ENCODE assay signal across 9 cellular contexts in genomic region chr6:52263709-52264320, GRCh38. TPM values are rescaled to one million over a fixed set of nuclear protein-coding genes. Genes with fewer than 3 reads are reported as not detected.
DNase-seq lines count a peak whose midpoint lies in the region; ATAC-seq and TF ChIP-seq lines count a peak whose summit lies in the region.
"Had no signal": no experiment of that assay in that cellular context is flagged by ENCODE, and none has a peak within 500 bp of the region (broad histone marks: within the 10 kb centered on the region; RNA-seq: fewer than 3 reads in every experiment).

No MANE protein-coding gene starts in this region.

- H3K9me3 ChIP-seq in CD4-positive, alpha-beta T cell (ENCODE audit: control insufficient read depth, low read length), result no peaks in the 10 kb centered on the region
- H3K9me3 ChIP-seq in PC-9 (ENCODE audit: insufficient read depth, low read depth) (no peaks in the 10 kb centered on the region), ovary (no peaks in the 10 kb centered on the region), tibial nerve (no peaks in the 10 kb centered on the region)

- POLR2A ChIA-PET in CD4-positive, alpha-beta T cell (lab: Charles Lee), result interaction anchor here (1.2 kb wide), 1 partner anchor 12 kb away, joined by 4 read pairs; no protein-coding TSS in a partner anchor
- POLR2A ChIA-PET in PC-9 (lab: Charles Lee; ENCODE audit: unreplicated experiment), result no interaction called here

- H3K27me3 ChIP-seq in CD4-positive, alpha-beta T cell (ENCODE audit: control insufficient read depth, insufficient read depth, low read length), result no peaks in the 10 kb centered on the region
- H3K27me3 ChIP-seq in PC-9 (ENCODE audit: insufficient read depth, low read depth) (no peaks in the 10 kb centered on the region), ovary (no peaks in the 10 kb centered on the region), tibial nerve (no peaks in the 10 kb centered on the region)

- peaks cover 26% of the 10 kb centered on the region for H3F3A ChIP-seq in PC-9 (ENCODE audit: insufficient read depth, low read depth)

- H3K36me3 Mint-ChIP-seq in CD4-positive, alpha-beta T cell (ENCODE audit: low read depth), result peaks cover 73% of the 10 kb centered on the region

- intact Hi-C loops in CD4-positive, alpha-beta T cell (cut with DNase I, micrococcal nuclease), result loop anchor here (1.0 to 5.0 kb wide), 6 partner anchors 99 to 407 kb away; no protein-coding TSS in a partner anchor
- intact Hi-C loops in PC-9 (cut with micrococcal nuclease; ENCODE audit: unreplicated experiment), result loop anchor here (2.0 kb wide), 1 partner anchor 101 kb away; no protein-coding TSS in a partner anchor
- intact Hi-C loops in ovary (cut with DNase I), result no loop called here

- TF ChIP-seq EP300 in ovary (IDR thresholded peaks at IDR 0.05), result no peak
- no peak for TF ChIP-seq EP300 in tibial nerve (IDR thresholded peaks at IDR 0.05)

- CTCF ChIA-PET in CD4-positive, alpha-beta T cell (lab: Charles Lee), result interaction anchor here (0.5 to 1.5 kb wide), 7 partner anchors 16 to 742 kb away, joined by 3 to 4 read pairs (median 3); no protein-coding TSS in a partner anchor
- CTCF ChIA-PET in PC-9 (lab: Charles Lee), result interaction anchor here (1.6 to 1.7 kb wide), 2 partner anchors 19 to 22 kb away, joined by 3 read pairs; no protein-coding TSS in a partner anchor

- no peaks in the 10 kb centered on the region for H4K20me1 ChIP-seq in PC-9 (ENCODE audit: insufficient read depth)

- ATAC-seq in CD4-positive, alpha-beta T cell (ENCODE audit: poor library complexity), result peak; percentile 89
- peak; percentile 61 for ATAC-seq in HG03469 (IDR thresholded peaks at IDR 0.05; ENCODE audit: unreplicated experiment)

- peak; percentile 45 to 71 (median 57) for DNase-seq in CD4-positive, alpha-beta T cell
- DNase-seq in GM19238 (ENCODE audit: insufficient read length, low spot score) (peak; percentile 30), PC-9 (peak; percentile 50 to 56), fibroblast of pulmonary artery (ENCODE audit: low read depth) (peak; percentile 72), ovary (peak; percentile 41 to 71 (median 68)), tibial nerve (ENCODE audit: low spot score in 2 of 2) (peak; percentile 35 to 54)
- peak; percentile 76 to 83 for DNase-seq in activated T-cell treated with anti-CD3 and anti-CD28 coated beads, Interleukin-2, amount 50 U/mL, for 48 hours

- H3K4me1 ChIP-seq in PC-9 (replicated peaks; ENCODE audit: insufficient read depth) (no peaks in the 10 kb centered on the region), ovary (ENCODE audit: insufficient read depth) (no peaks in the 10 kb centered on the region), tibial nerve (no peaks in the 10 kb centered on the region)

- TF ChIP-seq CTCF in CD4-positive, alpha-beta T cell (IDR thresholded peaks at IDR 0.05), result peak; percentile 98
- peak; percentile 91 for TF ChIP-seq CTCF in PC-9 (conservative IDR thresholded peaks at IDR 0.05)
- peak; percentile 100 for TF ChIP-seq CTCF in fibroblast of pulmonary artery (IDR thresholded peaks at IDR 0.05; ENCODE audit: low read length, missing control alignments)
- peak; percentile 51 to 78 (median 69) for TF ChIP-seq CTCF in ovary (IDR thresholded peaks at IDR 0.05)
- peak; percentile 70 to 94 (median 88) for TF ChIP-seq CTCF in tibial nerve (IDR thresholded peaks at IDR 0.05)

- H3K79me2 ChIP-seq in PC-9 (ENCODE audit: low read depth), result no peaks in the 10 kb centered on the region

- H3K4me1 Mint-ChIP-seq in CD4-positive, alpha-beta T cell (ENCODE audit: low read depth), result peaks cover 15% of the 10 kb centered on the region

- H3K4me2 ChIP-seq in PC-9, result no peak overlapping the region

- H3K27ac ChIP-seq in CD4-positive, alpha-beta T cell (ENCODE audit: low read depth, low read length), result no peak overlapping the region
- no peak overlapping the region for H3K27ac ChIP-seq in PC-9
- no peak overlapping the region for H3K27ac ChIP-seq in ovary
- H3K27ac ChIP-seq in tibial nerve, result no peak overlapping the region

- H3K27ac Mint-ChIP-seq in CD4-positive, alpha-beta T cell, result peak overlapping the region; percentile 42

- BruUV-seq in PC-9 (replicated peaks; lab: Mats Ljungman, UMichigan), result TSS peak; percentile 18

- 20 to 26% (median 21%) methylated on average over 8 of the region's 8 CpGs for WGBS in ovary, 3 donors
- WGBS in tibial nerve, 2 donors, result 30 to 32% methylated on average over 8 of the region's 8 CpGs

- peaks cover 36% of the 10 kb centered on the region; the same call in 1 of the 2 replicates for H3K36me3 ChIP-seq in PC-9 (ENCODE audit: low read depth)
- no peaks in the 10 kb centered on the region for H3K36me3 ChIP-seq in ovary
- peaks cover 0 to 65% (median 0%) of the 10 kb centered on the region in 3 donors for H3K36me3 ChIP-seq in tibial nerve

- no peak overlapping the region for H3K4me3 ChIP-seq in PC-9
- H3K4me3 ChIP-seq in fibroblast of pulmonary artery (replicated peaks; ENCODE audit: low read depth, low read length), result no peak overlapping the region
- no peak overlapping the region for H3K4me3 ChIP-seq in ovary
- H3K4me3 ChIP-seq in tibial nerve, result no peak overlapping the region

- no peaks in the 10 kb centered on the region for H3K9me3 Mint-ChIP-seq in CD4-positive, alpha-beta T cell

- H3K27me3 Mint-ChIP-seq in CD4-positive, alpha-beta T cell, result no peaks in the 10 kb centered on the region

- H2AFZ ChIP-seq in PC-9, result no peak overlapping the region

- no peak for TF ChIP-seq POLR2A in ovary (IDR thresholded peaks at IDR 0.05)
- TF ChIP-seq POLR2A in tibial nerve (IDR thresholded peaks at IDR 0.05), result no peak

- H3K4me3 Mint-ChIP-seq in CD4-positive, alpha-beta T cell, result no peak overlapping the region

- no peaks in the 10 kb centered on the region for H3K9me2 ChIP-seq in PC-9 (ENCODE audit: insufficient read depth)

RNA-seq across cellular contexts. Expression of gene IL17F, which starts 19.5 kb away (rescaled TPM):
- not detected for total RNA-seq in CD4-positive, alpha-beta T cell
- not detected in 2 replicates for total RNA-seq in PC-9 (2021)
- total RNA-seq in ovary, result not detected
- not detected for polyA plus RNA-seq in ovary
- not detected for total RNA-seq in tibial nerve
- total RNA-seq: T-helper 2 cell treated with Interferon-gamma antibody and Interleukin-4, amounts not matched to agents 100 ng/mL and 5 ng/mL, for 36 hours had no signal

RNA-seq across cellular contexts. Expression of gene MCM3, which starts 20.7 kb away (rescaled TPM):
- 10 to 100 TPM in 1 of 2 experiments, 1 to 10 TPM in 1; 9.3 to 10.1 TPM for total RNA-seq in CD4-positive, alpha-beta T cell
- total RNA-seq in PC-9 (2021), result 90.9 and 111 TPM in 2 replicates
- 10 to 100 TPM; 25.5 to 41.8 (median 37.1) TPM for total RNA-seq in ovary
- 10 to 100 TPM; 34.3 to 43.8 TPM for polyA plus RNA-seq in ovary
- total RNA-seq in tibial nerve, result 10 to 100 TPM; 33.2 to 67.1 (median 35.1) TPM

Comparison
In these comparisons a context has a peak if more than half of its experiments do, and no peak if none do; other contexts are left out.
1. intact Hi-C loops: an anchor here in CD4-positive, alpha-beta T cell (1.0 to 5.0 kb wide) and PC-9 (2.0 kb wide); none called in ovary.